15 cellular contexts compared by ENCODE assay signal in the genomic region with DNA sequence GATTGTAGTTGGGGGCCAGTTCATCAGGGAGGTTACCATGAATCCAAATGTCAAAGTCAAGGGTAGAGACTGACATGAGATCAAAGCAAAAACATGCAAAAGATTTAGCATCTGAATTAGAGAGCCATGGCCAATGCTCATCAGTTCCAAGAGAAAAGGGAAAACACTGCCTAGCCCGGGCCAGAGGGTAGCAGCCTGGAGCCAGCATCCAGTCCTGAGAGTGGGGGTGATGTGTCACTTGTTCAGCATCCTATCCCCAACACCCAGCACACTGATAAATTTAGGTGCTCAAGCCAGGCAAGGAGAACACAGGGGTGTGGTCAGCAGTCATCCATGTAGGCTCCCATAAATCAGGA.
DNase-seq lines count a peak whose midpoint lies in the region; ATAC-seq, FAIRE-seq and TF ChIP-seq lines count a peak whose summit lies in the region.
"Had no signal": no experiment of that assay in that cellular context is flagged by ENCODE, and none has a peak within 500 bp of the region (broad histone marks: within the 10 kb centered on the region; RNA-seq: fewer than 3 reads in every experiment).

No MANE protein-coding gene starts in this region.

- peak overlapping the region; percentile 36; the same call in 1 of the 2 replicates for H3K4me3 Mint-ChIP-seq in HFFc6
- no peak overlapping the region for H3K4me3 Mint-ChIP-seq in astrocyte (ENCODE audit: unreplicated experiment)
- no peak overlapping the region for H3K4me3 Mint-ChIP-seq in nephron
- H3K4me3 Mint-ChIP-seq in activated T-helper 2 cell treated with anti-CD3 and anti-CD28 coated beads, Interferon-gamma antibody, Interleukin-2, Interleukin-4, amounts not matched to agents 10 μg/mL and 5 μg/mL and 100 μg/mL, durations not matched to agents 14 hours and 24 hours and 36 hours (ENCODE audit: low read depth), result no peak overlapping the region

- no peaks in the 10 kb centered on the region for H3K79me2 ChIP-seq in astrocyte (ENCODE audit: insufficient read depth, low read length)

- no peak overlapping the region for H3K9ac ChIP-seq in astrocyte (ENCODE audit: low read length)

- H3K9me3 ChIP-seq in astrocyte (ENCODE audit: insufficient read depth, low read depth, low read length) (no peaks in the 10 kb centered on the region), thoracic aorta (no peaks in the 10 kb centered on the region)

- H4K20me1 ChIP-seq in astrocyte (ENCODE audit: insufficient read depth, low read length), result no peaks in the 10 kb centered on the region

- H3K4me1 Mint-ChIP-seq in HFFc6 (ENCODE audit: low read depth) (peaks cover 29% of the 10 kb centered on the region), astrocyte (ENCODE audit: low read depth, unreplicated experiment) (peaks cover 15% of the 10 kb centered on the region), nephron (peaks cover 52% of the 10 kb centered on the region)
- H3K4me1 Mint-ChIP-seq in activated T-helper 2 cell treated with anti-CD3 and anti-CD28 coated beads, Interferon-gamma antibody, Interleukin-2, Interleukin-4, amounts not matched to agents 10 μg/mL and 5 μg/mL and 100 μg/mL, durations not matched to agents 14 hours and 24 hours and 36 hours (ENCODE audit: low read depth), result peaks cover 28% of the 10 kb centered on the region

- H3K4me2 ChIP-seq in astrocyte (ENCODE audit: low read length), result peak overlapping the region; percentile 15
- H3K4me2 ChIP-seq: PC-9 had no signal

- H3K4me3 ChIP-seq in astrocyte (ENCODE audit: insufficient read depth, low read depth, low read length), result no peak overlapping the region
- no peak overlapping the region for H3K4me3 ChIP-seq in thoracic aorta
- H3K4me3 ChIP-seq: PC-9 had no signal

- H3K36me3 Mint-ChIP-seq in HFFc6 (ENCODE audit: low read depth), result peaks cover 5% of the 10 kb centered on the region; the same call in 1 of the 2 replicates
- peaks cover 4% of the 10 kb centered on the region for H3K36me3 Mint-ChIP-seq in astrocyte (ENCODE audit: low read depth, unreplicated experiment)
- peaks cover 4% of the 10 kb centered on the region for H3K36me3 Mint-ChIP-seq in nephron (ENCODE audit: low read depth)
- peaks cover 9% of the 10 kb centered on the region for H3K36me3 Mint-ChIP-seq in activated T-helper 2 cell treated with anti-CD3 and anti-CD28 coated beads, Interferon-gamma antibody, Interleukin-2, Interleukin-4, amounts not matched to agents 10 μg/mL and 5 μg/mL and 100 μg/mL, durations not matched to agents 14 hours and 24 hours and 36 hours (ENCODE audit: low read depth)

- H3K4me1 ChIP-seq in astrocyte (ENCODE audit: insufficient read depth, low read length) (peaks cover 6% of the 10 kb centered on the region), thoracic aorta (ENCODE audit: control insufficient read depth in 1 of 2, low read depth in 2 of 2) (peaks cover 4 to 33% of the 10 kb centered on the region in 2 donors)

- intact Hi-C loops in posterior cingulate gyrus (cut with DNase I), result no loop called here
- intact Hi-C loops in activated T-helper 2 cell treated with anti-CD3 and anti-CD28 coated beads, Interferon-gamma antibody, Interleukin-2, Interleukin-4, amounts not matched to agents 10 μg/mL and 5 μg/mL and 100 μg/mL, durations not matched to agents 14 hours and 24 hours and 36 hours (cut with micrococcal nuclease), result no loop called here

- H2AFZ ChIP-seq in astrocyte (ENCODE audit: low read depth, low read length), result no peak overlapping the region
- H2AFZ ChIP-seq: PC-9 had no signal

- no peak for ATAC-seq in thoracic aorta (ENCODE audit: insufficient number of reproducible peaks, low FRiP score, low read depth)

- H3K36me3 ChIP-seq in astrocyte (ENCODE audit: insufficient read depth, low read length) (no peaks in the 10 kb centered on the region), thoracic aorta (no peaks in the 10 kb centered on the region)

- H3K27me3 Mint-ChIP-seq in HFFc6 (ENCODE audit: insufficient read depth), result peaks cover 6% of the 10 kb centered on the region
- peaks cover 2% of the 10 kb centered on the region for H3K27me3 Mint-ChIP-seq in astrocyte (ENCODE audit: low read depth, unreplicated experiment)
- no peaks in the 10 kb centered on the region for H3K27me3 Mint-ChIP-seq in nephron (ENCODE audit: low read depth)
- no peaks in the 10 kb centered on the region for H3K27me3 Mint-ChIP-seq in activated T-helper 2 cell treated with anti-CD3 and anti-CD28 coated beads, Interferon-gamma antibody, Interleukin-2, Interleukin-4, amounts not matched to agents 10 μg/mL and 5 μg/mL and 100 μg/mL, durations not matched to agents 14 hours and 24 hours and 36 hours (ENCODE audit: low read depth)

- H3K27me3 ChIP-seq in astrocyte (ENCODE audit: insufficient read depth, low read length) (no peaks in the 10 kb centered on the region), thoracic aorta (replicated peaks; ENCODE audit: insufficient read depth) (no peaks in the 10 kb centered on the region)

- H3K27ac Mint-ChIP-seq in HFFc6, result peak overlapping the region; percentile 61; the same call in 1 of the 2 replicates
- peak overlapping the region; percentile 23 for H3K27ac Mint-ChIP-seq in astrocyte (ENCODE audit: unreplicated experiment)
- peak overlapping the region in 2 of 3 experiments; percentile 80 for H3K27ac Mint-ChIP-seq in nephron
- no peak overlapping the region for H3K27ac Mint-ChIP-seq in activated T-helper 2 cell treated with anti-CD3 and anti-CD28 coated beads, Interferon-gamma antibody, Interleukin-2, Interleukin-4, amounts not matched to agents 10 μg/mL and 5 μg/mL and 100 μg/mL, durations not matched to agents 14 hours and 24 hours and 36 hours

- H3K9me3 Mint-ChIP-seq in HFFc6, result no peaks in the 10 kb centered on the region
- peaks cover 13% of the 10 kb centered on the region for H3K9me3 Mint-ChIP-seq in astrocyte (ENCODE audit: unreplicated experiment)
- peaks cover 11% of the 10 kb centered on the region for H3K9me3 Mint-ChIP-seq in nephron
- H3K9me3 Mint-ChIP-seq in activated T-helper 2 cell treated with anti-CD3 and anti-CD28 coated beads, Interferon-gamma antibody, Interleukin-2, Interleukin-4, amounts not matched to agents 10 μg/mL and 5 μg/mL and 100 μg/mL, durations not matched to agents 14 hours and 24 hours and 36 hours, result peaks cover 23% of the 10 kb centered on the region

- FAIRE-seq in astrocyte (lab: Jason Lieb, UNC), result no peak
- FAIRE-seq: GM18507 had no signal

- H3K27ac ChIP-seq in astrocyte (ENCODE audit: low read depth, low read length) (no peak overlapping the region), thoracic aorta (peak overlapping the region; percentile 20 to 67)
- H3K27ac ChIP-seq: C4-2B, PC-9 had no signal

- no peak for DNase-seq in HFFc6
- DNase-seq in astrocyte (ENCODE audit: low read depth), result no peak
- no peak for DNase-seq in thoracic aorta (ENCODE audit: low spot score)
- DNase-seq in posterior cingulate gyrus, result no peak
- DNase-seq in activated T-helper 2 cell treated with anti-CD3 and anti-CD28 coated beads, Interferon-gamma antibody, Interleukin-2, Interleukin-4, amounts not matched to agents 10 μg/mL and 5 μg/mL and 100 μg/mL, durations not matched to agents 14 hours and 24 hours and 36 hours (ENCODE audit: low spot score), result no peak
- DNase-seq in hypothalamus (lab: John Stamatoyannopoulos, UW), result no peak
- DNase-seq: H7, KG1, NCI-H1092, NCI-H2107, NCI-H69, PC-9 had no signal

- TF ChIP-seq CTCF in HFFc6 (IDR thresholded peaks at IDR 0.05) (no peak), astrocyte (IDR thresholded peaks at IDR 0.05; ENCODE audit: insufficient read depth, low read depth, low read length) (no peak), nephron (IDR thresholded peaks at IDR 0.05; ENCODE audit: unreplicated experiment in 3 of 3) (no peak), thoracic aorta (IDR thresholded peaks at IDR 0.05) (no peak)
